26 cellular contexts compared by ENCODE assay signal in the genomic region with DNA sequence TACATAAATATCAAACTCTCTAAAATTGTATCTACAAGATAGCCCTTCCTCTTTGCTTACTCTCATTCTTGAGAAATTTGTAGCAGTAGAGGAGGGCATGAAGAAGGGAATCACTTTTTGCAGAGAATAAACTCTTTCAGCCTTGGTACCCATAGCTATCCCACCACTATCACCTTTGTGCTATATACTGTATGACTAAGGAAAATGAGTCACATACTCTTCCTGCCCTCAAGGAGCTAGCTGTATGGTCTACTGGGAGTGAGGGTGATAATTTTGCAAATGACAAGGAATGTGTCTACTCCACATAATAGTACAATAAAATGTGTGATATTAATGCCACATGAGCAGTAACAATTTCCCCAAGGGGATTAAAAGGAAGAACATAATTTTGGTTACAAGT.
"Had no signal": no experiment of that assay in that cellular context is flagged by ENCODE, and none has a peak within 500 bp of the region (broad histone marks: within the 10 kb centered on the region; RNA-seq: fewer than 3 reads in every experiment).

No MANE protein-coding gene starts in this region.

- ATAC-seq: activated CD4-positive, CD25-positive, alpha-beta regulatory T cell treated with anti-CD3 and anti-CD28 coated beads, Interleukin-2, amount 50 U/mL, for 24 hours; activated CD8-positive, alpha-beta T cell treated with anti-CD3 and anti-CD28 coated beads for 36 hours; activated T-cell treated with anti-CD3 and anti-CD28 coated beads, Interleukin-2, amount 50 U/mL, for 4 hours; activated T-helper 17 cell treated with anti-CD3 and anti-CD28 coated beads, Interleukin-2, amount 50 U/mL, for 72 hours; body of pancreas; effector memory CD8-positive, alpha-beta T cell; gastroesophageal sphincter; heart right ventricle had no signal

- DNase-seq: activated B cell treated with CpG ODN at 0.5 μM for 24 hours; activated CD4-positive, alpha-beta T cell treated with anti-CD3 and anti-CD28 coated beads for 48 hours; activated CD4-positive, alpha-beta T cell treated with anti-CD3 and anti-CD28 coated beads, Interleukin-2, amount 50 U/mL, for 1 hour; activated CD4-positive, alpha-beta T cell treated with anti-CD3 and anti-CD28 coated beads, Interleukin-2, amount 50 U/mL, for 48 hours; activated CD8-positive, alpha-beta memory T cell treated with anti-CD3 and anti-CD28 coated beads for 24 hours; activated CD8-positive, alpha-beta T cell treated with anti-CD3 and anti-CD28 coated beads for 36 hours; activated effector memory CD4-positive, alpha-beta T cell treated with Interleukin-2 at 50 U/mL for 16 hours; activated gamma-delta T cell treated with Interleukin-2 at 50 U/mL for 16 hours; activated naive CD4-positive, alpha-beta T cell treated with anti-CD3 and anti-CD28 coated beads, Interleukin-2, amount 50 U/mL, for 16 hours; activated naive CD4-positive, alpha-beta T cell treated with Interleukin-2 at 50 U/mL for 16 hours; activated T-cell treated with anti-CD3 and anti-CD28 coated beads, Interleukin-2, amount 50 U/mL, for 4 hours; amniotic stem cell; aorta; body of pancreas; effector CD4-positive, alpha-beta T cell; effector memory CD8-positive, alpha-beta T cell; esophagus squamous epithelium; foreskin melanocyte; heart right ventricle; T1000; WERI-Rb-1 had no signal

- H3K27me3 ChIP-seq: body of pancreas, esophagus squamous epithelium, hepatocyte had no signal

- H3K4me3 ChIP-seq: body of pancreas, coronary artery, esophagus squamous epithelium, gastroesophageal sphincter, heart right ventricle, hepatocyte had no signal

- H3K36me3 ChIP-seq: esophagus squamous epithelium, gastroesophageal sphincter, heart right ventricle, WERI-Rb-1 had no signal
